In the genomic region with DNA sequence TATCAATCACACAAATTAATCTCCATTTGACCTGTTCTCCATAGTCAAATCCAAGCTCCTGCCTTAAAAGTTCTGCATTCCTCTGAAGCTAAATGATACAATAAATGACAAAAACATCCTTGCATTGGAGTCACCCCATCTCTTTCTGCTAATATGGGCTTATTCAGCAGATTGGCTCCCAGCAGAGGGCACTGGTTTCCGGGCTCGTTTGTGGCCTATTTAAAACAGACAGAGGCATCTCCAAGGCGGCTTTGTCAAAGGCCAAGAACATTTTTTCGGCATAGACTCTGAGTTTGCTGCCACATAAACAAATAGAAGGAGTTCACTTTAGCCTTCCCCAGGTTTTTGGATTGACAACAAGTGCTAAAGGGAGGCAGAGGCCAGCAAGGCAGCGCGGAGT, we compare ENCODE assay signal across 8 cellular contexts.
DNase-seq lines count a peak whose midpoint lies in the region; ATAC-seq and TF ChIP-seq lines count a peak whose summit lies in the region.

No MANE protein-coding gene starts in this region.

- no peak overlapping the region for H3K4me3 Mint-ChIP-seq in CD14-positive monocyte

- intact Hi-C loops in esophagus muscularis mucosa (cut with DNase I) = no loop called here
- intact Hi-C loops in CD14-positive monocyte (cut with micrococcal nuclease) = no loop called here

- 64% methylated on average over 6 of the region's 6 CpGs for WGBS in esophagus muscularis mucosa

- H3K27me3 Mint-ChIP-seq in CD14-positive monocyte (ENCODE audit: low read depth in 3 of 3) = peaks cover 0 to 5% (median 3%) of the 10 kb centered on the region in 3 donors

- no peaks in the 10 kb centered on the region for H3K9me3 ChIP-seq in esophagus muscularis mucosa

- H3K4me3 ChIP-seq in GM06990 (replicated peaks; ENCODE audit: low read depth, low read length) (no peak overlapping the region), esophagus muscularis mucosa (no peak overlapping the region)

- no peaks in the 10 kb centered on the region for H3K36me3 Mint-ChIP-seq in CD14-positive monocyte

- DNase-seq in GM06990 (ENCODE audit: extremely low read depth, insufficient read length) (no peak), OCI-M1 (lab: John Stamatoyannopoulos, UW) (peak; percentile 3), esophagus muscularis mucosa (ENCODE audit: extremely low spot score) (no peak), pons (ENCODE audit: low spot score) (peak; percentile 8), T-helper 9 cell (no peak), hippocampal formation (lab: John Stamatoyannopoulos, UW) (no peak), CD14-positive monocyte (ENCODE audit: low spot score) (no peak)

- H3K27me3 ChIP-seq in GM06990 (replicated peaks; ENCODE audit: control insufficient read depth, insufficient read depth, low read length) (no peaks in the 10 kb centered on the region; the same call in 1 of the 2 replicates), esophagus muscularis mucosa (no peaks in the 10 kb centered on the region)

- TF ChIP-seq CTCF in GM06990 (IDR thresholded peaks at IDR 0.05; ENCODE audit: insufficient read depth, low read length, poor library complexity, severe bottlenecking) (peak; percentile 42), esophagus muscularis mucosa (IDR thresholded peaks at IDR 0.05) (peak in 2 of 3 experiments; percentile 11 to 16), CD14-positive monocyte (IDR thresholded peaks at IDR 0.05) (no peak)

- no peaks in the 10 kb centered on the region for H3K36me3 ChIP-seq in GM06990 (ENCODE audit: control insufficient read depth, insufficient read depth, low read length)
- H3K36me3 ChIP-seq in esophagus muscularis mucosa = no peaks in the 10 kb centered on the region

- TF ChIP-seq EP300 in esophagus muscularis mucosa (IDR thresholded peaks at IDR 0.05) = no peak

- H3K27ac Mint-ChIP-seq in CD14-positive monocyte = no peak overlapping the region

- peaks cover 0 to 2% (median 0%) of the 10 kb centered on the region in 7 donors for H3K9me3 Mint-ChIP-seq in CD14-positive monocyte

- no peak overlapping the region for H3K27ac ChIP-seq in esophagus muscularis mucosa (replicated peaks in 1 of 4)

- no peaks in the 10 kb centered on the region for H3K4me1 Mint-ChIP-seq in CD14-positive monocyte

- H3K4me1 ChIP-seq in esophagus muscularis mucosa = peaks cover 0 to 6% (median 3%) of the 10 kb centered on the region in 4 donors

- no peak for ATAC-seq in HG03469 (IDR thresholded peaks at IDR 0.05; ENCODE audit: unreplicated experiment)

- no peak for TF ChIP-seq POLR2A in esophagus muscularis mucosa (IDR thresholded peaks at IDR 0.05; ENCODE audit: low read depth)

Comparison
In these comparisons a context has a peak if more than half of its experiments do, and no peak if none do; other contexts are left out.
1. DNase-seq: peak in OCI-M1 (single experiment) and pons (single experiment); none in GM06990 (single experiment), esophagus muscularis mucosa (single experiment), T-helper 9 cell (single experiment), hippocampal formation (0 of 2) and CD14-positive monocyte (single experiment).